ENCODE assay signal across 11 cellular contexts in the genomic region with DNA sequence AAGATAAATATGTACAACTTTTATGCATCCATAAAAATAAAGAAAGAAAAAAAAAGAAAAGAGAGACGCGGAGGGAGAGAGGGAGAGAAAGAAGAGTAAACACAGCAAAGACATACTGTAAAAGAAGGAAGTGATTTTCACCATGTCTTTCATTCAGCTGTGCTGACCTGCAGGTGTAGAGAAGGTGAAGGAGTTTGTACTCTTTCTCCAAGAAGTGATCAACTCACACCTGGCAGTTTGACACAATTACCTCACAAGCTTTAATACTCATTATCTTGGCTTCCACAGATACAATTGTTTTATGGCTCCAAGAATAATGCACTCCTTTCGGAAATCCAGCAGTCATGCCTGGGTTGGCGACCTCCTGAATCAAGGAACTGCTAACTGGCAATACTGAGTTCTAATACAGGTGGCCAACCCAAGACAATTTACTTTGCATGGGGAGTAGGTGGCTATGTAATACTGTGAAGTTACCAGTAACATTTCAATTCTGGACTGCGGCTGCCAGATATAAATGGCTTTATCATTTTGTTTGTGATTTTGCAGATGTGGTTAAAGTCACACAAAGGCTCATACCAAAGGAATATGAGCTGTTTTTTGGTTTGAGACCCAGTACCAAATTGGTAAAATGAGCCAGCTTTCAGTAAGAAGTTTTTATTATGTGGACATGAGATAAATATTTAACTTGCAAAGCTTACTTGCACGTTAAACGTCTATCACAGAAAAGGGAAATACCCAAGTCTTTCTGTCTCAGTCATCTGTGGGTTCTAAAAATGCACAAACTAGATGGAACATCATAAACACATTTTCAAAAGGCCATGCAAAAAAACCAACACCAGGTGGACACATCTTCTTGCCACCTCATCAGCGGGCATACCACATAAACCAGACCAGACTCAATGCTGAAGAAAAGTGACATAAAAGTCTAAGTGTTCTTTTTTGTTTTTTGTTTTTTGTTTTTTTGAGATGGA.
DNase-seq lines count a peak whose midpoint lies in the region; ATAC-seq and TF ChIP-seq lines count a peak whose summit lies in the region.
"Had no signal": no experiment of that assay in that cellular context is flagged by ENCODE, and none has a peak within 500 bp of the region (broad histone marks: within the 10 kb centered on the region; RNA-seq: fewer than 3 reads in every experiment).

No MANE protein-coding gene starts in this region.

- peaks cover 15% of the 10 kb centered on the region for H3K4me1 ChIP-seq in mucosa of descending colon (ENCODE audit: low read depth)
- no peaks in the 10 kb centered on the region for H3K4me1 ChIP-seq in left lung

- DNase-seq in mucosa of descending colon (peak in 1 of 3 donors; percentile 50), medulla oblongata (ENCODE audit: extremely low spot score) (no peak), left lung (no peak), NCI-H146 treated with DMSO at 0.1 percent for 48 hours (lab: John Stamatoyannopoulos, UW; ENCODE audit: unreplicated experiment) (no peak), WTC11 (ENCODE audit: low spot score) (no peak)
- DNase-seq: esophagus squamous epithelium, NCI-H510A treated with DMSO at 0.1 percent for 48 hours, T-cell had no signal

- TF ChIP-seq CTCF in mucosa of descending colon (IDR thresholded peaks at IDR 0.05), result no peak
- TF ChIP-seq CTCF in left lung (IDR thresholded peaks at IDR 0.05), result no peak
- no peak for TF ChIP-seq CTCF in WTC11 (IDR thresholded peaks at IDR 0.05)

- H3K4me3 Mint-ChIP-seq in WTC11, result no peak overlapping the region
- H3K4me3 Mint-ChIP-seq: T-cell had no signal

- no peak overlapping the region for H3K4me3 ChIP-seq in mucosa of descending colon
- H3K4me3 ChIP-seq in left lung, result no peak overlapping the region
- H3K4me3 ChIP-seq: esophagus squamous epithelium had no signal

- no peaks in the 10 kb centered on the region for H3K27me3 Mint-ChIP-seq in WTC11 (ENCODE audit: low read depth)

- no peak overlapping the region for H3K27ac Mint-ChIP-seq in WTC11
- H3K27ac Mint-ChIP-seq: T-cell had no signal

- peaks cover 34% of the 10 kb centered on the region for H3K4me1 Mint-ChIP-seq in WTC11
- H3K4me1 Mint-ChIP-seq: T-cell had no signal

- no peak overlapping the region for H3K27ac ChIP-seq in left lung
- H3K27ac ChIP-seq: esophagus squamous epithelium had no signal

- H3K36me3 ChIP-seq in mucosa of descending colon (ENCODE audit: low read depth) (no peaks in the 10 kb centered on the region), left lung (no peaks in the 10 kb centered on the region)
- H3K36me3 ChIP-seq: esophagus squamous epithelium had no signal

- POLR2A ChIA-PET in WTC11 (lab: Charles Lee), result interaction anchor here (0.9 kb wide), 1 partner anchor 8 kb away, joined by 3 read pairs; no protein-coding TSS in a partner anchor

- H3K27me3 ChIP-seq in left lung, result no peaks in the 10 kb centered on the region
- H3K27me3 ChIP-seq: esophagus squamous epithelium had no signal

- H3K36me3 Mint-ChIP-seq in WTC11, result no peaks in the 10 kb centered on the region
- H3K36me3 Mint-ChIP-seq: T-cell had no signal

- H3K9me3 Mint-ChIP-seq in WTC11, result no peaks in the 10 kb centered on the region

- H3K9me3 ChIP-seq in mucosa of descending colon (no peaks in the 10 kb centered on the region), left lung (no peaks in the 10 kb centered on the region)
- H3K9me3 ChIP-seq: esophagus squamous epithelium had no signal

- CTCF ChIA-PET in WTC11 (lab: Charles Lee), result no interaction called here

- ATAC-seq in GM18907 (IDR thresholded peaks at IDR 0.05; ENCODE audit: unreplicated experiment) (peak; percentile 73), HG02571 (IDR thresholded peaks at IDR 0.05; ENCODE audit: unreplicated experiment) (peak; percentile 67), HG03354 (IDR thresholded peaks at IDR 0.05; ENCODE audit: poor library complexity, severe bottlenecking, unreplicated experiment) (peak; percentile 65), mucosa of descending colon (peak; percentile 77), left lung (no peak), WTC11 (no peak)
- ATAC-seq: T-cell had no signal

- intact Hi-C loops in mucosa of descending colon (cut with DNase I, micrococcal nuclease), result no loop called here
- intact Hi-C loops in left lung (cut with DNase I), result no loop called here

TF ChIP-seq in WTC11, 78 proteins besides CTCF, POLR2A, EP300 and RAD21 (continues in another document):
- TF ChIP-seq E2F1 (CRISPR knock-in tag; IDR thresholded peaks at IDR 0.05) (no peak), ZNF425 (CRISPR knock-in tag; conservative IDR thresholded peaks at IDR 0.05) (no peak), ZNF281 (CRISPR knock-in tag; IDR thresholded peaks at IDR 0.05) (no peak), ZNF512 (CRISPR knock-in tag; IDR thresholded peaks at IDR 0.05; ENCODE audit: borderline replicate concordance) (no peak), ZNF121 (CRISPR knock-in tag; IDR thresholded peaks at IDR 0.05) (no peak), ETV6 (CRISPR knock-in tag; IDR thresholded peaks at IDR 0.05) (no peak)

Comparison
In these comparisons a context has a peak if more than half of its experiments do, and no peak if none do; other contexts are left out.
1. ATAC-seq: peak in GM18907 (single experiment), HG02571 (single experiment), HG03354 (single experiment) and mucosa of descending colon (single experiment); none in left lung (single experiment) and WTC11 (single experiment).